ENCODE assay signal across 6 cellular contexts in the genomic region with DNA sequence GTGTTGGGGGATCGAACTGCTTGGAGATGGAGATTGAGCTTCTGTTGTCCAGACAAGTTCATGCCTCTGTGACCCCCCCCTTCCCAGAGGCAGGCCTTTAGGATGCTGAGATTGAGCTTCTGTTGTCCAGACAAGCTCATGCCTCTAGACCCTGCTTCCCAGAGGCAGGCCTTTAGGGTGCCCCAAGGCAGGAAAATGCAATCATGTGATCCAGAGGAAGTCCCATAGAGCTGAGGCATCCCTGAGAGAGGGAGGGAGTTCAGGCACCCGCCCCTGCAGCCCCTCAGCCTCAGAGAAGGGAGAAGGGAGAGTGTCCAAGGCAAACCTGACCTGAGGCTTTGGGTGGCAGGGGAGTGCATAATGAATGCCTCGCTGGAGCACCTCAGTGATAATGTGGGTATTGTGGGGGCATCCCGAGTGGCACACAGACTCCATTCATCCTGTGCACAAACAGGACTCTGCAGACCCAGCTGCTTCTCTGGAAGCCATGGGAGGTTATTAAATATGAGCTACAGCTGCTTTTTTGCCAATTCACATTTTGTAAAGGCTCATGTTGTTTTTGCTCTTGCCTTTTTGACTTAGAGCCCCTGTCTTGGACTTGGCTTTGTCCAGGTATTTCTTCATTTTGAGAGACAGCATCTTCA.
DNase-seq lines count a peak whose midpoint lies in the region; ATAC-seq and TF ChIP-seq lines count a peak whose summit lies in the region.
"Not testable (repeated sequence)": the region's sequence is repeated elsewhere in the genome, so short reads cannot be mapped to it uniquely, and the experiment has no call there.

No MANE protein-coding gene starts in this region.

- in situ Hi-C loops in Panc1 (cut with HindIII; ENCODE audit: low pct_unique_long_range_greater_than_20kb, low sequenced_read_pairs) = not testable (repeated sequence)

- POLR2A ChIA-PET in Panc1 (lab: Charles Lee) = not testable (repeated sequence)

- not testable (repeated sequence) for H3K4me3 ChIP-seq in Panc1 (ENCODE audit: low read depth in 2 of 2, low read length in 2 of 2); aorta (ENCODE audit: low read length in 2 of 2)

- intact Hi-C loops in Panc1 (cut with micrococcal nuclease; ENCODE audit: unreplicated experiment); Right ventricle myocardium inferior (cut with DNase I); aorta (cut with DNase I): not testable (repeated sequence)

- H3K4me3 Mint-ChIP-seq in stimulated activated memory B cell treated with anti-CD40 and anti-IgM and Interleukin-4, amounts not matched to agents 10 μg/mL and 1 μg/mL and 100 μg/mL, for 72 hours = not testable (repeated sequence)

- 86 to 88% methylated on average over 2 to 3 of the region's 4 CpGs for WGBS in aorta, 2 donors

- not testable (repeated sequence) for H3K27ac Mint-ChIP-seq in stimulated activated memory B cell treated with anti-CD40 and anti-IgM and Interleukin-4, amounts not matched to agents 10 μg/mL and 1 μg/mL and 100 μg/mL, for 72 hours

- H3K4me1 ChIP-seq in Panc1 (ENCODE audit: control insufficient read depth, insufficient read depth, low read length); aorta (ENCODE audit: control insufficient read depth in 1 of 2, insufficient read depth in 2 of 2, low read length in 2 of 2): not testable (repeated sequence)

- not testable (repeated sequence) for H3K27me3 ChIP-seq in Panc1 (ENCODE audit: control insufficient read depth, insufficient read depth, low read length); aorta (ENCODE audit: control insufficient read depth in 1 of 2, insufficient read depth in 2 of 2, low read length in 1 of 2)

- H3K4me1 Mint-ChIP-seq in stimulated activated memory B cell treated with anti-CD40 and anti-IgM and Interleukin-4, amounts not matched to agents 10 μg/mL and 1 μg/mL and 100 μg/mL, for 72 hours = not testable (repeated sequence)

- DNase-seq in Panc1 (ENCODE audit: low read depth, low spot score); Right ventricle myocardium inferior (ENCODE audit: missing footprints); aorta: not testable (repeated sequence)
- peak; percentile 33 for DNase-seq in activated CD8-positive, alpha-beta memory T cell treated with anti-CD3 and anti-CD28 coated beads for 24 hours
- peak; percentile 28 for DNase-seq in left lobe of liver (ENCODE audit: low spot score)

- H3K9me3 Mint-ChIP-seq in stimulated activated memory B cell treated with anti-CD40 and anti-IgM and Interleukin-4, amounts not matched to agents 10 μg/mL and 1 μg/mL and 100 μg/mL, for 72 hours = not testable (repeated sequence)

- not testable (repeated sequence) for H3K36me3 Mint-ChIP-seq in stimulated activated memory B cell treated with anti-CD40 and anti-IgM and Interleukin-4, amounts not matched to agents 10 μg/mL and 1 μg/mL and 100 μg/mL, for 72 hours

- not testable (repeated sequence) for H3K36me3 ChIP-seq in Panc1 (ENCODE audit: control insufficient read depth, insufficient read depth, low read length); aorta (ENCODE audit: control insufficient read depth in 1 of 2, insufficient read depth in 2 of 2, low read length in 1 of 2)

- H3K27ac ChIP-seq in Panc1 (ENCODE audit: low read length); aorta (ENCODE audit: low read depth in 1 of 2, low read length in 2 of 2): not testable (repeated sequence)

- TF ChIP-seq CTCF in Panc1 (IDR thresholded peaks at IDR 0.05) = not testable (repeated sequence)

- not testable (repeated sequence) for BruUV-seq in Panc1 (replicated peaks; lab: Mats Ljungman, UMichigan)

- ATAC-seq in Panc1 = 0 out of 2 replicates have a peak, but pooled peaks have one; percentile 38
- peak; percentile 34 for ATAC-seq in Right ventricle myocardium inferior
- ATAC-seq in left lobe of liver = not testable (repeated sequence)
- peak; percentile 42 for ATAC-seq in stimulated activated memory B cell treated with anti-CD40 and anti-IgM and Interleukin-4, amounts not matched to agents 10 μg/mL and 1 μg/mL and 100 μg/mL, for 72 hours
- peak; percentile 51 for ATAC-seq in aorta (ENCODE audit: low FRiP score)

- not testable (repeated sequence) for H3K27me3 Mint-ChIP-seq in stimulated activated memory B cell treated with anti-CD40 and anti-IgM and Interleukin-4, amounts not matched to agents 10 μg/mL and 1 μg/mL and 100 μg/mL, for 72 hours

- not testable (repeated sequence) for H3K9me3 ChIP-seq in Panc1 (ENCODE audit: control insufficient read depth, insufficient read depth, low read depth, low read length); aorta (ENCODE audit: control insufficient read depth, low read length)

- CTCF ChIA-PET in Panc1 (lab: Charles Lee) = not testable (repeated sequence)
